15 cellular contexts compared by ENCODE assay signal in the genomic region with DNA sequence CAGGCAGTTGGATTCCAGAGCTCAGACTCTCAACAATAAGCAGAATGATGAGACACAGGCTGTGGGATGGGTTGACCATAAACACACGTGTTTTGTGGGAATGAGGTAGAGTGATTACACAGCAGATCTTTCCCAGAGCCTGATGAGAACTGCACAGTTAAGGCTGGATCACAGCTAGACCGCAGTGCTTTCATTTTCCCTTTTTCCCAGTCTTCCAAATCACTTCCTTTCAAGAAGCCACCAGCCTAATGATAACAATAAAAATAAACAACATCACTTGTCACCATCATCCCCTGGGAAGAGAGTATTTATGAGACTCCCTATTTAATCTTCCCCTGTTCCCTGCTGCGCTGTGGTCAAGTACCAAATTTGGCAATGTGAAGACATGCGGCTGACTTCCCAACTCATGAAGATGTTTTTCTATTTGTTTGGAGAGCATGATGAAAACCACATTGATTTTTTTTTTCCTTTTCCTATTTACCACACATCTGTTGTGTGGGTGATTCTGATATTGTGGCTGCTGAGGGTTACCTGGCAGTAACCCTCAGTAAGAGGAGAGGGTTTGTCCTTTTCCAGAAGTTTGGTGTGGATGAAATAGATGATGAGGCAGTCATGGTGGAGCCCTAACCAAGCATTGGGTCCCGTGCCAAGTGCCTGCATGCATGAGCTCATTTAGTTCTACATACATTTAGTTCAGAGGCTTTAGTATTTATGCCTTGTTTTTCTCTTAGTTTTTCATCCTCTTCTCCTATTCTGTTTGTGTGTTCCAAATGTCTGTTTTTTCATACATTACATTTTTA.
DNase-seq lines count a peak whose midpoint lies in the region; ATAC-seq and TF ChIP-seq lines count a peak whose summit lies in the region.
"Had no signal": no experiment of that assay in that cellular context is flagged by ENCODE, and none has a peak within 500 bp of the region (broad histone marks: within the 10 kb centered on the region; RNA-seq: fewer than 3 reads in every experiment).

No MANE protein-coding gene starts in this region.

- DNase-seq in AG09309 (ENCODE audit: low read depth) (peak; percentile 96), LHCN-M2 (ENCODE audit: low read depth) (peak; percentile 93), fibroblast of gingiva (ENCODE audit: low read depth) (peak; percentile 74), osteoblast (ENCODE audit: insufficient read length, low spot score, missing footprints) (no peak)
- no peak for DNase-seq in activated CD8-positive, alpha-beta memory T cell treated with anti-CD3 and anti-CD28 coated beads, Interleukin-2, amount 50 U/mL, for 4 hours
- DNase-seq in activated naive CD4-positive, alpha-beta T cell treated with anti-CD3 and anti-CD28 coated beads, Interleukin-2, amount 50 U/mL, for 72 hours (ENCODE audit: low spot score in 2 of 2): no peak
- DNase-seq: activated naive CD4-positive, alpha-beta T cell treated with anti-CD3 and anti-CD28 coated beads, Interleukin-2, amount 50 U/mL, for 16 hours; dorsolateral prefrontal cortex; GF-D8; RPMI8226 had no signal

- H3K4me1 ChIP-seq in osteoblast (ENCODE audit: insufficient read depth, low read length): peaks cover 11% of the 10 kb centered on the region

- ATAC-seq in GM21619 (IDR thresholded peaks at IDR 0.05; ENCODE audit: unreplicated experiment) (no peak), HG03039 (IDR thresholded peaks at IDR 0.05; ENCODE audit: unreplicated experiment) (no peak)
- no peak for ATAC-seq in activated naive CD4-positive, alpha-beta T cell treated with anti-CD3 and anti-CD28 coated beads, Interleukin-2, amount 50 U/mL, for 72 hours

- H3K4me3 ChIP-seq in AG09309 (ENCODE audit: control insufficient read depth, low read depth, low read length): peak overlapping the region; percentile 28
- peak overlapping the region; percentile 53 for H3K4me3 ChIP-seq in osteoblast (ENCODE audit: insufficient read depth, low read length)

- H3K9me3 Mint-ChIP-seq in activated naive CD4-positive, alpha-beta T cell treated with anti-CD3 and anti-CD28 coated beads, Interleukin-2, amount 50 U/mL, for 72 hours: no peaks in the 10 kb centered on the region

- no peak overlapping the region for H3K27ac Mint-ChIP-seq in activated naive CD4-positive, alpha-beta T cell treated with anti-CD3 and anti-CD28 coated beads, Interleukin-2, amount 50 U/mL, for 72 hours

- H3K36me3 Mint-ChIP-seq in activated naive CD4-positive, alpha-beta T cell treated with anti-CD3 and anti-CD28 coated beads, Interleukin-2, amount 50 U/mL, for 72 hours: peaks cover 5 to 8% of the 10 kb centered on the region in 2 donors

- peak overlapping the region; percentile 52 for H3K27ac ChIP-seq in osteoblast (ENCODE audit: low read depth, low read length)
- H3K27ac ChIP-seq: C4-2B, dorsolateral prefrontal cortex, HL-60, neutrophil had no signal

- H4K20me1 ChIP-seq in osteoblast (ENCODE audit: insufficient read depth, low read length): no peaks in the 10 kb centered on the region

- no peaks in the 10 kb centered on the region for H3K79me2 ChIP-seq in osteoblast (ENCODE audit: insufficient read depth, low read length)

- H3K9me3 ChIP-seq in osteoblast (ENCODE audit: low read depth, low read length): no peaks in the 10 kb centered on the region
- H3K9me3 ChIP-seq: neutrophil had no signal

- TF ChIP-seq CTCF in AG09309 (IDR thresholded peaks at IDR 0.05; ENCODE audit: control insufficient read depth, insufficient read depth, low read depth, low read length, missing control alignments): no peak
- TF ChIP-seq CTCF in osteoblast (IDR thresholded peaks at IDR 0.05; ENCODE audit: extremely low read depth, low read depth, low read length): no peak

- H2AFZ ChIP-seq in osteoblast (ENCODE audit: low read length): peak overlapping the region; percentile 28

- H3K4me2 ChIP-seq in osteoblast (ENCODE audit: insufficient read depth, low read length): peak overlapping the region; percentile 75

- H3K36me3 ChIP-seq in osteoblast (ENCODE audit: insufficient read depth, low read length): no peaks in the 10 kb centered on the region
- H3K36me3 ChIP-seq: neutrophil had no signal

- no peaks in the 10 kb centered on the region for H3K27me3 ChIP-seq in osteoblast (ENCODE audit: insufficient read depth, low read length)
- H3K27me3 ChIP-seq: dorsolateral prefrontal cortex, neutrophil had no signal

Comparison
In these comparisons a context has a peak if more than half of its experiments do, and no peak if none do; other contexts are left out.
1. DNase-seq: peak in AG09309 (single experiment), LHCN-M2 (single experiment) and fibroblast of gingiva (single experiment); none in osteoblast (single experiment), activated CD8-positive, alpha-beta memory T cell treated with anti-CD3 and anti-CD28 coated beads, Interleukin-2, amount 50 U/mL, for 4 hours (single experiment) and activated naive CD4-positive, alpha-beta T cell treated with anti-CD3 and anti-CD28 coated beads, Interleukin-2, amount 50 U/mL, for 72 hours (0 of 2).